8 cellular contexts compared by ENCODE assay signal in genomic region chr5:5340206-5340729, GRCh38.
DNase-seq lines count a peak whose midpoint lies in the region; ATAC-seq and TF ChIP-seq lines count a peak whose summit lies in the region.

No MANE protein-coding gene starts in this region.

- peaks cover 66% of the 10 kb centered on the region for H3K4me1 Mint-ChIP-seq in HFFc6 (ENCODE audit: low read depth)

- peak overlapping the region in 3 of 5 donors; percentile 21 to 75 (median 29) for H3K9ac ChIP-seq in subcutaneous abdominal adipose tissue (ENCODE audit: low read length in 5 of 5)

- H3K9me3 ChIP-seq in iPS DF 6.9 (ENCODE audit: control insufficient read depth, insufficient read depth, low read length) = no peaks in the 10 kb centered on the region
- H3K9me3 ChIP-seq in subcutaneous abdominal adipose tissue (ENCODE audit: control insufficient read depth in 5 of 5, low read length in 5 of 5) = no peaks in the 10 kb centered on the region

- H3K27me3 ChIP-seq in iPS DF 6.9 (ENCODE audit: control insufficient read depth, insufficient read depth, low read length) = no peaks in the 10 kb centered on the region
- peaks cover 0 to 5% (median 0%) of the 10 kb centered on the region in 5 donors for H3K27me3 ChIP-seq in subcutaneous abdominal adipose tissue (ENCODE audit: control insufficient read depth in 5 of 5, insufficient read depth in 4 of 5, low read length in 5 of 5)

- WGBS in iPS DF 6.9 (ENCODE audit: insufficient coverage, insufficient read length) = no CpG with 5 or more reads among the region's 15 CpGs

- H3K27ac ChIP-seq in iPS DF 6.9 (ENCODE audit: low read length) (no peak overlapping the region), subcutaneous abdominal adipose tissue (ENCODE audit: low read depth, low read length) (peak overlapping the region; percentile 81)

- H3K4me3 ChIP-seq in astrocyte of the cerebellum (ENCODE audit: low read depth, low read length) = no peak overlapping the region
- no peak overlapping the region for H3K4me3 ChIP-seq in iPS DF 6.9 (ENCODE audit: low read length)
- H3K4me3 ChIP-seq in subcutaneous abdominal adipose tissue (ENCODE audit: low read depth in 1 of 5, low read length in 5 of 5) = peak overlapping the region in 2 of 5 donors; percentile 19 to 38

- no peaks in the 10 kb centered on the region for H3K36me3 Mint-ChIP-seq in HFFc6 (ENCODE audit: low read depth)

- TF ChIP-seq CTCF in HFFc6 (IDR thresholded peaks at IDR 0.05) (peak; percentile 77), astrocyte of the cerebellum (IDR thresholded peaks at IDR 0.05; ENCODE audit: low read depth, low read length, missing control alignments) (peak; percentile 73)

- H3K27me3 Mint-ChIP-seq in HFFc6 (ENCODE audit: insufficient read depth) = peaks cover 3% of the 10 kb centered on the region

- H3K36me3 ChIP-seq in iPS DF 6.9 (ENCODE audit: control insufficient read depth, insufficient read depth, low read length) (no peaks in the 10 kb centered on the region), subcutaneous abdominal adipose tissue (ENCODE audit: control insufficient read depth in 5 of 5, insufficient read depth in 5 of 5, low read length in 5 of 5) (no peaks in the 10 kb centered on the region)

- peak overlapping the region; percentile 67 for H3K27ac Mint-ChIP-seq in HFFc6

- H3K9me3 Mint-ChIP-seq in HFFc6 = no peaks in the 10 kb centered on the region

- no peak for ATAC-seq in GM21576 (IDR thresholded peaks at IDR 0.05; ENCODE audit: unreplicated experiment)
- no peak for ATAC-seq in HG03469 (IDR thresholded peaks at IDR 0.05; ENCODE audit: unreplicated experiment)

- in situ Hi-C loops in astrocyte of the cerebellum (cut with HindIII; ENCODE audit: low sequenced_read_pairs) = no loop called here

- H3K4me1 ChIP-seq in iPS DF 6.9 (ENCODE audit: control insufficient read depth, insufficient read depth, low read length) (peaks cover 2% of the 10 kb centered on the region), subcutaneous abdominal adipose tissue (ENCODE audit: control insufficient read depth in 5 of 5, insufficient read depth in 5 of 5, low read length in 5 of 5) (peaks cover 9 to 31% (median 29%) of the 10 kb centered on the region in 5 donors)

- DNase-seq in HFFc6 (peak; percentile 87), astrocyte of the cerebellum (ENCODE audit: low read depth) (peak; percentile 91), iPS DF 6.9 (ENCODE audit: low read depth, low spot score) (peak; percentile 43), DMS114 treated with DMSO at 0.1 percent for 48 hours (lab: John Stamatoyannopoulos, UW; ENCODE audit: unreplicated experiment) (no peak)
- DNase-seq in stimulated activated CD4-positive, alpha-beta T cell treated with anti-CD3 and anti-CD28 coated beads, Interleukin-12 subunit alpha, Interleukin-12 subunit beta, amount 100 ng/mL, for 4 hours = no peak

- peak overlapping the region; percentile 69 for H3K4me3 Mint-ChIP-seq in HFFc6

Comparison
In these comparisons a context has a peak if more than half of its experiments do, and no peak if none do; other contexts are left out.
1. DNase-seq: peak in HFFc6 (single experiment), astrocyte of the cerebellum (single experiment) and iPS DF 6.9 (single experiment); none in DMS114 treated with DMSO at 0.1 percent for 48 hours (single experiment) and stimulated activated CD4-positive, alpha-beta T cell treated with anti-CD3 and anti-CD28 coated beads, Interleukin-12 subunit alpha, Interleukin-12 subunit beta, amount 100 ng/mL, for 4 hours (single experiment).